In genomic region chr11:17777726-17778091, GRCh38 we compare ENCODE assay signal across 25 cellular contexts. TPM values are rescaled to one million over a fixed set of nuclear protein-coding genes. Genes with fewer than 3 reads are reported as not detected.
"Had no signal": no experiment of that assay in that cellular context is flagged by ENCODE, and none has a peak within 500 bp of the region (broad histone marks: within the 10 kb centered on the region; RNA-seq: fewer than 3 reads in every experiment).

No MANE protein-coding gene starts in this region.

- H3K27me3 Mint-ChIP-seq: IgD-negative memory B cell had no signal

- H3K27ac ChIP-seq: KMS-11, SJSA1, SK-N-MC had no signal

- H3K36me3 Mint-ChIP-seq: IgD-negative memory B cell had no signal

- H3K4me3 ChIP-seq: K562, SJSA1, SK-N-MC had no signal

- H3K9ac ChIP-seq: KMS-11 had no signal

- H3K4me3 Mint-ChIP-seq: IgD-negative memory B cell had no signal

- H3K27ac Mint-ChIP-seq: IgD-negative memory B cell had no signal

- FAIRE-seq: K562, RCC 7860 had no signal

- DNase-seq: Kasumi-1, MM.1S, NCI-H1092 treated with DMSO at 0.1 percent for 48 hours, NCI-H1436, NCI-H1694, NCI-H1930, NCI-H2081, NCI-H2107, NCI-H226, NCI-H446, NCI-H510A, NCI-H524 treated with DMSO at 0.1 percent for 48 hours, NCI-H69, NCI-H774, Right ventricle myocardium superior, RPMI8226, SIG-M5 had no signal

- H3K4me2 ChIP-seq: KMS-11 had no signal

- H3K4me1 ChIP-seq: SJSA1 had no signal

- ATAC-seq: K562 had no signal

- H3K9me3 Mint-ChIP-seq: IgD-negative memory B cell had no signal

- H3K9me3 ChIP-seq: SJSA1 had no signal

- H3K36me3 ChIP-seq: SJSA1 had no signal

RNA-seq across cellular contexts. Expression of gene KCNC1, which starts 43.1 kb away (rescaled TPM):
- total RNA-seq: K562, M059J, Right ventricle myocardium superior, SJSA1 had no signal

RNA-seq across cellular contexts. Expression of gene MYOD1, which starts 58.3 kb away (rescaled TPM):
- total RNA-seq: HT1080, K562, Right ventricle myocardium superior, SJSA1 had no signal
- polyA plus RNA-seq: IgD-negative memory B cell, K562 had no signal
